Comparison of ENCODE assay signal across 8 cellular contexts in genomic region chr19:34481861-34482379, GRCh38. TPM values are rescaled to one million over a fixed set of nuclear protein-coding genes. Genes with fewer than 3 reads are reported as not detected.
DNase-seq lines count a peak whose midpoint lies in the region; TF ChIP-seq lines count a peak whose summit lies in the region.

No MANE protein-coding gene starts in this region.

- peaks cover 21% of the 10 kb centered on the region for H3K4me1 ChIP-seq in SJSA1 (replicated peaks)
- peaks cover 11% of the 10 kb centered on the region for H3K4me1 ChIP-seq in osteoblast (ENCODE audit: insufficient read depth, low read length)

- DNase-seq in AG09319 (ENCODE audit: extremely low read depth, low read depth), result peak; percentile 23
- no peak for DNase-seq in SJSA1 (ENCODE audit: low read depth in 1 of 2, low spot score in 2 of 2)
- DNase-seq in fibroblast of the aortic adventitia (ENCODE audit: low read depth), result peak; percentile 56
- peak; percentile 98 for DNase-seq in osteoblast (ENCODE audit: insufficient read length, low spot score, missing footprints)
- DNase-seq in NCI-H1105 treated with DMSO at 0.1 percent for 48 hours (lab: John Stamatoyannopoulos, UW), result no peak
- no peak for DNase-seq in pons (ENCODE audit: low spot score)
- DNase-seq in RPMI8226, result no peak
- DNase-seq in medulla oblongata (ENCODE audit: extremely low spot score), result no peak

- H3K27ac ChIP-seq in SJSA1, result peak overlapping the region; percentile 40
- no peak overlapping the region for H3K27ac ChIP-seq in osteoblast (ENCODE audit: low read depth, low read length)

- no peak overlapping the region for H2AFZ ChIP-seq in osteoblast (ENCODE audit: low read length)

- H4K20me1 ChIP-seq in osteoblast (ENCODE audit: insufficient read depth, low read length), result peaks cover 31% of the 10 kb centered on the region

- peak overlapping the region; percentile 99 for H3K4me3 ChIP-seq in SJSA1
- H3K4me3 ChIP-seq in fibroblast of the aortic adventitia (ENCODE audit: low read depth, low read length), result peak overlapping the region; percentile 84
- H3K4me3 ChIP-seq in osteoblast (ENCODE audit: insufficient read depth, low read length), result peak overlapping the region; percentile 81

- peak overlapping the region; percentile 86 for H3K4me2 ChIP-seq in osteoblast (ENCODE audit: insufficient read depth, low read length)

- TF ChIP-seq CTCF in AG09319 (IDR thresholded peaks at IDR 0.05; ENCODE audit: low read depth, low read length), result no peak
- no peak for TF ChIP-seq CTCF in fibroblast of the aortic adventitia (IDR thresholded peaks at IDR 0.05; ENCODE audit: insufficient read depth, low read length)
- TF ChIP-seq CTCF in osteoblast (IDR thresholded peaks at IDR 0.05; ENCODE audit: extremely low read depth, low read depth, low read length), result no peak

- H3K79me2 ChIP-seq in osteoblast (ENCODE audit: insufficient read depth, low read length), result peaks cover 44% of the 10 kb centered on the region

- H3K36me3 ChIP-seq in SJSA1, result peaks cover 16% of the 10 kb centered on the region
- no peaks in the 10 kb centered on the region for H3K36me3 ChIP-seq in osteoblast (ENCODE audit: insufficient read depth, low read length)

- H3K27me3 ChIP-seq in SJSA1 (replicated peaks), result no peaks in the 10 kb centered on the region
- H3K27me3 ChIP-seq in osteoblast (ENCODE audit: insufficient read depth, low read length), result no peaks in the 10 kb centered on the region

- H3K9me3 ChIP-seq in SJSA1 (replicated peaks) (0 out of 2 replicates have a peak, but pooled peaks cover 4% of the 10 kb centered on the region), osteoblast (ENCODE audit: low read depth, low read length) (no peaks in the 10 kb centered on the region)

RNA-seq across cellular contexts. Expression of gene WTIP, which starts 0.4 kb away (rescaled TPM):
- 41.5 and 53.0 TPM in 2 replicates for total RNA-seq in SJSA1 (2014; rRNA removed; shearing (Covaris generic))
- total RNA-seq in fibroblast of the aortic adventitia (ENCODE audit: low replicate concordance) (3.6 and 21.8 TPM in 2 replicates), osteoblast (38.7 and 43.9 TPM in 2 replicates)

RNA-seq across cellular contexts. Expression of gene UBA2, which starts 53.7 kb away (rescaled TPM):
- 187 and 209 TPM in 2 replicates for total RNA-seq in SJSA1 (2014; rRNA removed; shearing (Covaris generic))
- total RNA-seq in fibroblast of the aortic adventitia (ENCODE audit: low replicate concordance) (46.9 and 123 TPM in 2 replicates), osteoblast (112 and 121 TPM in 2 replicates)

Comparison
In these comparisons a context has a peak if more than half of its experiments do, and no peak if none do; other contexts are left out.
1. DNase-seq: peak in AG09319 (single experiment), fibroblast of the aortic adventitia (single experiment) and osteoblast (single experiment); none in SJSA1 (0 of 2), NCI-H1105 treated with DMSO at 0.1 percent for 48 hours (single experiment), pons (single experiment), RPMI8226 (single experiment) and medulla oblongata (single experiment).
2. Peak in every context shown above with its lines, with median percentiles within 50 percentile points of each other: H3K4me3 ChIP-seq.